In genomic region chr1:62784509-62785365, GRCh38 we compare ENCODE assay signal across 7 cellular contexts. TPM values are rescaled to one million over a fixed set of nuclear protein-coding genes. Genes with fewer than 3 reads are reported as not detected.
DNase-seq lines count a peak whose midpoint lies in the region; ATAC-seq, FAIRE-seq and TF ChIP-seq lines count a peak whose summit lies in the region.

No MANE protein-coding gene starts in this region.

- H4K20me1 ChIP-seq in HepG2 (ENCODE audit: insufficient read depth, low read length), result no peaks in the 10 kb centered on the region

- under 1% methylated on average over 12 of the region's 12 CpGs for WGBS in HepG2 (ENCODE audit: low lambda C conversion rate)
- 13 to 14% methylated on average over 12 of the region's 12 CpGs for WGBS in upper lobe of left lung, 2 donors

- peak; percentile 22 for ATAC-seq in GM21786 (IDR thresholded peaks at IDR 0.05; ENCODE audit: unreplicated experiment)
- ATAC-seq in HepG2, result peak; percentile 42
- ATAC-seq in upper lobe of left lung (ENCODE audit: low FRiP score in 2 of 2), result peak; percentile 66 to 70

- no peaks in the 10 kb centered on the region for H3K9me3 ChIP-seq in HepG2 (ENCODE audit: low read length)
- H3K9me3 ChIP-seq in upper lobe of left lung, result no peaks in the 10 kb centered on the region

- TF ChIP-seq RAD21 in HepG2 (CRISPR knock-in tag; IDR thresholded peaks at IDR 0.05), result no peak

- intact Hi-C loops in HepG2 (cut with micrococcal nuclease; ENCODE audit: unreplicated experiment), result no loop called here

- FAIRE-seq in HepG2 (lab: Jason Lieb, UNC), result no peak

- in situ Hi-C loops in GM13976 (cut with MboI; ENCODE audit: low sequenced_read_pairs, unreplicated experiment), result no loop called here
- in situ Hi-C loops in brain microvascular endothelial cell (cut with HindIII; ENCODE audit: low pct_ligation_motif_present, low sequenced_read_pairs), result no loop called here
- in situ Hi-C loops in HepG2 (cut with HindIII; ENCODE audit: extremely low pct_ligation_motif_present, low pct_unique_long_range_greater_than_20kb), result no loop called here

- H2AFZ ChIP-seq in HepG2 (ENCODE audit: low read length), result peak overlapping the region; percentile 87

- no peaks in the 10 kb centered on the region for H3K36me3 ChIP-seq in brain microvascular endothelial cell (replicated peaks)
- no peaks in the 10 kb centered on the region for H3K36me3 ChIP-seq in HepG2 (replicated peaks in 1 of 2; ENCODE audit: control insufficient read depth in 1 of 2, insufficient read depth in 2 of 2, low read length in 2 of 2)
- H3K36me3 ChIP-seq in upper lobe of left lung, result no peaks in the 10 kb centered on the region

- H3K79me2 ChIP-seq in HepG2 (ENCODE audit: insufficient read depth, low read length), result peaks cover 38% of the 10 kb centered on the region

- H3K4me3 ChIP-seq in brain microvascular endothelial cell (ENCODE audit: low read depth, low read length) (peak overlapping the region; percentile 89), HepG2 (replicated peaks in 1 of 3; ENCODE audit: insufficient read depth in 1 of 3, low read depth in 2 of 3, low read length in 3 of 3) (peak overlapping the region; percentile 64 to 85 (median 83)), upper lobe of left lung (peak overlapping the region; percentile 36 to 87 (median 84))

- TF ChIP-seq EP300 in HepG2 (IDR thresholded peaks at IDR 0.05; ENCODE audit: low read depth in 2 of 2, low read length in 2 of 2) (no peak), HepG2 (CRISPR knock-in tag; IDR thresholded peaks at IDR 0.05; ENCODE audit: borderline replicate concordance) (no peak), upper lobe of left lung (IDR thresholded peaks at IDR 0.05) (no peak)

- POLR2A ChIA-PET in HepG2 (lab: Yijun Ruan, JAX), result interaction anchor here (0.7 kb wide), 1 partner anchor 108 kb away, joined by 4 read pairs; no protein-coding TSS in a partner anchor

- TF ChIP-seq CTCF in GM13976 (IDR thresholded peaks at IDR 0.05; ENCODE audit: borderline replicate concordance, control extremely low read depth, extremely low read depth, insufficient read depth, missing control alignments) (no peak), brain microvascular endothelial cell (IDR thresholded peaks at IDR 0.05; ENCODE audit: low read depth, low read length, missing control alignments) (no peak), HepG2 (CRISPR knock-in tag; IDR thresholded peaks at IDR 0.05) (no peak), upper lobe of left lung (IDR thresholded peaks at IDR 0.05) (peak in 1 of 6 experiments; percentile 7)

- H3K27me3 ChIP-seq in brain microvascular endothelial cell (replicated peaks) (no peaks in the 10 kb centered on the region), HepG2 (ENCODE audit: control insufficient read depth in 1 of 2, insufficient read depth in 2 of 2, low read length in 2 of 2) (no peaks in the 10 kb centered on the region; a peak in 1 of 5 replicates), upper lobe of left lung (no peaks in the 10 kb centered on the region)

- peak overlapping the region; percentile 86 for H3K9ac ChIP-seq in HepG2 (ENCODE audit: insufficient read depth, low read depth, low read length)

- peaks cover 59% of the 10 kb centered on the region for H3K4me1 ChIP-seq in HepG2 (ENCODE audit: insufficient read depth, low read length)
- peaks cover 8 to 16% (median 13%) of the 10 kb centered on the region in 4 donors for H3K4me1 ChIP-seq in upper lobe of left lung

- BruUV-seq in HepG2 (replicated peaks; lab: Mats Ljungman, UMichigan), result TSS peak; percentile 82

- DNase-seq in GM13976 (ENCODE audit: low spot score) (peak; percentile 54), LHCN-M2 (ENCODE audit: low read depth) (peak; percentile 49), brain microvascular endothelial cell (no peak), HepG2 (ENCODE audit: low spot score) (no peak), upper lobe of left lung (no peak), NOMO-1 treated with dmso at 0.1 percent for 144 hours (lab: John Stamatoyannopoulos, UW; ENCODE audit: unreplicated experiment) (no peak)

- no peak for TF ChIP-seq POLR2A in HepG2 (IDR thresholded peaks at IDR 0.05; ENCODE audit: insufficient read depth in 1 of 2, low read depth in 2 of 2, low read length in 2 of 2)
- TF ChIP-seq POLR2A in upper lobe of left lung (IDR thresholded peaks at IDR 0.05), result no peak

- H3K4me2 ChIP-seq in HepG2 (ENCODE audit: low read depth, low read length), result peak overlapping the region; percentile 56

- CTCF ChIA-PET in HepG2 (lab: Yijun Ruan, JAX; ENCODE audit: low intra/inter-chr PET ratio, low total read pairs), result no interaction called here

- H3K27ac ChIP-seq in brain microvascular endothelial cell (peak overlapping the region; percentile 88), HepG2 (ENCODE audit: extremely low read length, insufficient read depth, low read length) (peak overlapping the region; percentile 87), upper lobe of left lung (peak overlapping the region; percentile 87 to 95 (median 92))

TF ChIP-seq in HepG2, 621 proteins besides CTCF, POLR2A, EP300 and RAD21:
- no peak for TF ChIP-seq THAP7 (CRISPR knock-in tag; IDR thresholded peaks at IDR 0.05)
- no peak for TF ChIP-seq CEBPG (CRISPR knock-in tag; IDR thresholded peaks at IDR 0.05)
- TF ChIP-seq SMYD3 (CRISPR knock-in tag; IDR thresholded peaks at IDR 0.05), result 0 out of 2 replicates have a peak, but pooled peaks have one; percentile 34
- 0 out of 2 replicates have a peak, but pooled peaks have one; percentile 44 for TF ChIP-seq ZNF354B (CRISPR knock-in tag; IDR thresholded peaks at IDR 0.05)
- no peak for TF ChIP-seq ZFP90 (CRISPR knock-in tag; IDR thresholded peaks at IDR 0.05; ENCODE audit: borderline replicate concordance)
- TF ChIP-seq ZNF607 (CRISPR knock-in tag; IDR thresholded peaks at IDR 0.05; ENCODE audit: borderline replicate concordance), result no peak
- 0 out of 2 replicates have a peak, but pooled peaks have one; percentile 61 for TF ChIP-seq SNAPC5 (CRISPR knock-in tag; IDR thresholded peaks at IDR 0.05; ENCODE audit: borderline replicate concordance)
- TF ChIP-seq STAT6 (CRISPR knock-in tag; IDR thresholded peaks at IDR 0.05; ENCODE audit: borderline replicate concordance), result 0 out of 2 replicates have a peak, but pooled peaks have one; percentile 7
TF ChIP-seq in HepG2: peak in this region for 4.

RNA-seq across cellular contexts. Expression of gene ATG4C, which starts 0.8 kb away (rescaled TPM):
- 12.1 and 15.2 TPM in 2 replicates for total RNA-seq in LHCN-M2 (2014; rRNA removed)
- 3.0 TPM for polyA plus RNA-seq in LHCN-M2 (2012)
- total RNA-seq in HepG2 (2016; rRNA removed; fragmentation: Illumina TruSeq; extraction: Trizol), result 11.2 and 15.9 TPM in 2 replicates
- total RNA-seq in HepG2 (2016; cell fraction: cytosol; rRNA removed; fragmentation: Illumina TruSeq; extraction: Trizol; ENCODE audit: low read depth), result 8.7 and 11.5 TPM in 2 replicates
- 12.2 and 17.3 TPM in 2 replicates for total RNA-seq in HepG2 (2016; cell fraction: insoluble cytoplasmic fraction; rRNA removed; fragmentation: Illumina TruSeq; extraction: Trizol)
- 9.0 and 10.6 TPM in 2 replicates for total RNA-seq in HepG2 (2016; cell fraction: membrane; rRNA removed; fragmentation: Illumina TruSeq; extraction: Trizol)
- 8.5 and 11.5 TPM in 2 replicates for total RNA-seq in HepG2 (2016; cell fraction: nucleus; rRNA removed; fragmentation: Illumina TruSeq; extraction: Trizol)
- 4.0 and 4.2 TPM in 2 replicates for polyA plus RNA-seq in HepG2 (2011; rRNA removed)
- polyA plus RNA-seq in HepG2 (2011; cell fraction: cytosol; rRNA removed), result 0.99 and 2.0 TPM in 2 replicates
- 0.76 and 1.6 TPM in 2 replicates for polyA plus RNA-seq in HepG2 (2011; cell fraction: nucleus; rRNA removed)
- polyA plus RNA-seq in HepG2 (2012), result 5.9 and 6.3 TPM in 2 replicates
- polyA plus RNA-seq in HepG2 (2016; cell fraction: cytosol; fragmentation: Illumina TruSeq; extraction: Trizol; ENCODE audit: low read depth), result 0.72 and 0.87 TPM in 2 replicates
- 14.7 and 16.0 TPM in 2 replicates for polyA plus RNA-seq in HepG2 (2016; cell fraction: insoluble cytoplasmic fraction; fragmentation: Illumina TruSeq; extraction: Trizol; ENCODE audit: low read depth)
- 1.7 and 2.2 TPM in 2 replicates for polyA plus RNA-seq in HepG2 (2016; cell fraction: membrane; fragmentation: Illumina TruSeq; extraction: Trizol; ENCODE audit: low read depth)
- polyA plus RNA-seq in HepG2 (2016; cell fraction: nucleus; fragmentation: Illumina TruSeq; extraction: Trizol; ENCODE audit: insufficient read depth, low read depth), result 6.4 and 7.1 TPM in 2 replicates
- 0.42 and 2.6 TPM in 2 replicates for polyA minus RNA-seq in HepG2 (2011; rRNA and poly(A)+ RNA removed; ENCODE audit: low replicate concordance)
- 2.0 and 5.3 TPM in 2 replicates for polyA minus RNA-seq in HepG2 (2011; cell fraction: cytosol; rRNA and poly(A)+ RNA removed)
- 10.4 and 11.4 TPM in 2 replicates for polyA minus RNA-seq in HepG2 (2011; cell fraction: nucleus; rRNA and poly(A)+ RNA removed)
- total RNA-seq in upper lobe of left lung, result 10 to 100 TPM in 2 of 6 donors, 1 to 10 TPM in 4; 2.1 to 14.8 (median 7.6) TPM

Comparison
In these comparisons a context has a peak if more than half of its experiments do, and no peak if none do; other contexts are left out.
1. DNase-seq: peak in GM13976 (single experiment) and LHCN-M2 (single experiment); none in brain microvascular endothelial cell (single experiment), HepG2 (single experiment), upper lobe of left lung (0 of 2) and NOMO-1 treated with dmso at 0.1 percent for 144 hours (single experiment).
2. Peak in every context shown above with its lines, with median percentiles within 50 percentile points of each other: ATAC-seq, H3K27ac ChIP-seq and H3K4me3 ChIP-seq.